ENCODE assay signal across 8 cellular contexts in genomic region chr2:47177042-47177565, GRCh38. TPM values are rescaled to one million over a fixed set of nuclear protein-coding genes. Genes with fewer than 3 reads are reported as not detected.
DNase-seq lines count a peak whose midpoint lies in the region; ATAC-seq and TF ChIP-seq lines count a peak whose summit lies in the region.

No MANE protein-coding gene starts in this region.

- peak overlapping the region; percentile 100 for H3K9ac ChIP-seq in MM.1S (ENCODE audit: low read length)

- peak overlapping the region in 9 of 10 donors; percentile 58 to 97 (median 87) for H3K4me3 ChIP-seq in heart right ventricle
- peak overlapping the region; percentile 99 for H3K4me3 ChIP-seq in MM.1S (ENCODE audit: low read length)
- peak overlapping the region; percentile 94 to 96 for H3K4me3 ChIP-seq in neutrophil (ENCODE audit: low read depth in 1 of 2, low read length in 1 of 2)

- peaks cover 17% of the 10 kb centered on the region; the same call in 1 of the 2 replicates for H3F3A ChIP-seq in MM.1S (ENCODE audit: insufficient read depth, low read length)

- no peak for ATAC-seq in heart right ventricle
- ATAC-seq in Right ventricle myocardium inferior = no peak
- no peak for ATAC-seq in effector memory CD8-positive, alpha-beta T cell (replicated peaks)

- H3K79me2 ChIP-seq in MM.1S (ENCODE audit: low read length) = peaks cover 41% of the 10 kb centered on the region

- peak overlapping the region; percentile 97 to 100 (median 99) for H3K27ac ChIP-seq in heart right ventricle
- peak overlapping the region; percentile 95 for H3K27ac ChIP-seq in MM.1S (ENCODE audit: low read length)
- peak overlapping the region; percentile 98 for H3K27ac ChIP-seq in neutrophil

- H3K9me3 ChIP-seq in heart right ventricle = no peaks in the 10 kb centered on the region
- no peaks in the 10 kb centered on the region for H3K9me3 ChIP-seq in MM.1S (replicated peaks; ENCODE audit: insufficient read depth, low read length)
- H3K9me3 ChIP-seq in neutrophil = no peaks in the 10 kb centered on the region

- no peaks in the 10 kb centered on the region for H3K9me2 ChIP-seq in MM.1S (replicated peaks; ENCODE audit: insufficient read depth, low read length)

- H3K27me3 Mint-ChIP-seq in effector memory CD8-positive, alpha-beta T cell = peaks cover 0 to 9% of the 10 kb centered on the region in 2 donors

- H3K27ac Mint-ChIP-seq in effector memory CD8-positive, alpha-beta T cell = peak overlapping the region; percentile 99 to 100

- peak overlapping the region; percentile 99 to 100 for H3K4me3 Mint-ChIP-seq in effector memory CD8-positive, alpha-beta T cell

- H3K36me3 ChIP-seq in heart right ventricle (no peaks in the 10 kb centered on the region), MM.1S (replicated peaks; ENCODE audit: insufficient read depth, low read length) (peaks cover 4% of the 10 kb centered on the region; the same call in 1 of the 2 replicates), neutrophil (peaks cover 2% of the 10 kb centered on the region)

- WGBS in heart right ventricle, 2 donors = 12 to 15% methylated on average over 16 of the region's 16 CpGs

- peaks cover 44% of the 10 kb centered on the region for H3K36me3 Mint-ChIP-seq in effector memory CD8-positive, alpha-beta T cell (ENCODE audit: insufficient read depth)

- H2AFZ ChIP-seq in MM.1S (ENCODE audit: low read length) = peak overlapping the region; percentile 62

- peaks cover 30 to 42% of the 10 kb centered on the region in 2 donors for H3K4me1 Mint-ChIP-seq in effector memory CD8-positive, alpha-beta T cell (ENCODE audit: low read depth in 2 of 2)

- H3K27me3 ChIP-seq in heart right ventricle = no peaks in the 10 kb centered on the region
- no peaks in the 10 kb centered on the region for H3K27me3 ChIP-seq in MM.1S (replicated peaks; ENCODE audit: insufficient read depth, low read length)
- H3K27me3 ChIP-seq in neutrophil = no peaks in the 10 kb centered on the region

- intact Hi-C loops in heart right ventricle (cut with DNase I) = no loop called here
- intact Hi-C loops in Right ventricle myocardium inferior (cut with DNase I) = no loop called here

- H4K20me1 ChIP-seq in MM.1S (ENCODE audit: insufficient read depth, low read length) = peaks cover 30% of the 10 kb centered on the region

- H3K4me2 ChIP-seq in MM.1S (ENCODE audit: low read depth, low read length) = peak overlapping the region; percentile 91

- TF ChIP-seq CTCF in heart right ventricle (IDR thresholded peaks at IDR 0.05) = no peak
- no peak for TF ChIP-seq CTCF in MM.1S (IDR thresholded peaks at IDR 0.05; ENCODE audit: low read length)
- TF ChIP-seq CTCF in neutrophil (IDR thresholded peaks at IDR 0.05) = peak; percentile 4

- no peaks in the 10 kb centered on the region for H3K9me3 Mint-ChIP-seq in effector memory CD8-positive, alpha-beta T cell

- H3K4me1 ChIP-seq in heart right ventricle (peaks cover 3 to 36% (median 28%) of the 10 kb centered on the region in 9 donors), MM.1S (ENCODE audit: low read length) (peaks cover 31% of the 10 kb centered on the region), neutrophil (ENCODE audit: control insufficient read depth in 1 of 2, insufficient read depth in 1 of 2, low read depth in 1 of 2, low read length in 1 of 2) (peaks cover 58 to 64% of the 10 kb centered on the region in 2 experiments)

- DNase-seq in heart right ventricle = no peak
- no peak for DNase-seq in Right ventricle myocardium inferior (ENCODE audit: missing footprints)
- DNase-seq in MM.1S = no peak
- no peak for DNase-seq in effector memory CD8-positive, alpha-beta T cell
- DNase-seq in DMS 273 (lab: John Stamatoyannopoulos, UW; ENCODE audit: unreplicated experiment) = no peak
- DNase-seq in NCI-H1105 treated with DMSO at 0.1 percent for 48 hours (lab: John Stamatoyannopoulos, UW) = no peak
- no peak for DNase-seq in HPDE6-E6E7 (ENCODE audit: extremely low spot score)

RNA-seq across cellular contexts. Expression of gene CALM2, which starts 0.8 kb away (rescaled TPM):
- total RNA-seq in heart right ventricle (100 to 1,000 TPM; 364 to 750 (median 453) TPM), Right ventricle myocardium inferior (547 TPM)
- 100 to 1,000 TPM; 362 to 367 TPM for polyA plus RNA-seq in heart right ventricle

RNA-seq across cellular contexts. Expression of gene STPG4, which starts 22.0 kb away (rescaled TPM):
- total RNA-seq in heart right ventricle (under 1 TPM in 2 of 10 donors, not detected in 8; 0.44 to 0.45 TPM), Right ventricle myocardium inferior (not detected)
- polyA plus RNA-seq in heart right ventricle = under 1 TPM in 1 of 2 donors, not detected in 1; 0.06 TPM
